Comparison of ENCODE assay signal across 1 cellular context in the genomic region with DNA sequence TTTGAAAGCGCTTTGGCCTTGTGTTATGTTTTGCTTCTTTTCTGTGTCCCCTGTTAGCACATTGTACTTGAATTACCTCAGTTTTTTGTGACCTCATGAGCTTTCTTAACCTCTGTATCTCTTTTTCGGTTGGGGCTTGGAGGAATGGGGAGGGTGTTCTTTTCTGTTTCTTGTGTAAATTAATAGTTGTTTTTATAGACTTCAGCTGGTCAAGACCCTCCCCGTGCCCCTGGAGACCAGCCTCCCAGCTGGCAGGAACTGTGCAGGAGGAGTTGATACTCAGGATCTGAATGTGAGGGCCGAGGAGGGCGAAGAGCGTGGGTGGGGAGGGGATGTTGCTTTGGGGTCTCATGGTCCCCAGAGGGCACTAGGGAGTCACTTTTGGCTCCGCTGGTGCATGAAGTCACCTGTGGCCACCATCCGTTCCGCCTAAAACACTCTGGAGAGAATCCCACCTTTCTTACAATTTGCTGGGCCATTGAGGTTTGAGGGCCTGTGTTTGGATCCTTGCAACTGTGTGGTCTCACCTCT.
TF ChIP-seq lines count a peak whose summit lies in the region.

No MANE protein-coding gene starts in this region.

TF ChIP-seq in GM23338, 12 proteins besides CTCF, POLR2A, EP300 and RAD21 (continued from another document):
- TF ChIP-seq, protein P1, sequence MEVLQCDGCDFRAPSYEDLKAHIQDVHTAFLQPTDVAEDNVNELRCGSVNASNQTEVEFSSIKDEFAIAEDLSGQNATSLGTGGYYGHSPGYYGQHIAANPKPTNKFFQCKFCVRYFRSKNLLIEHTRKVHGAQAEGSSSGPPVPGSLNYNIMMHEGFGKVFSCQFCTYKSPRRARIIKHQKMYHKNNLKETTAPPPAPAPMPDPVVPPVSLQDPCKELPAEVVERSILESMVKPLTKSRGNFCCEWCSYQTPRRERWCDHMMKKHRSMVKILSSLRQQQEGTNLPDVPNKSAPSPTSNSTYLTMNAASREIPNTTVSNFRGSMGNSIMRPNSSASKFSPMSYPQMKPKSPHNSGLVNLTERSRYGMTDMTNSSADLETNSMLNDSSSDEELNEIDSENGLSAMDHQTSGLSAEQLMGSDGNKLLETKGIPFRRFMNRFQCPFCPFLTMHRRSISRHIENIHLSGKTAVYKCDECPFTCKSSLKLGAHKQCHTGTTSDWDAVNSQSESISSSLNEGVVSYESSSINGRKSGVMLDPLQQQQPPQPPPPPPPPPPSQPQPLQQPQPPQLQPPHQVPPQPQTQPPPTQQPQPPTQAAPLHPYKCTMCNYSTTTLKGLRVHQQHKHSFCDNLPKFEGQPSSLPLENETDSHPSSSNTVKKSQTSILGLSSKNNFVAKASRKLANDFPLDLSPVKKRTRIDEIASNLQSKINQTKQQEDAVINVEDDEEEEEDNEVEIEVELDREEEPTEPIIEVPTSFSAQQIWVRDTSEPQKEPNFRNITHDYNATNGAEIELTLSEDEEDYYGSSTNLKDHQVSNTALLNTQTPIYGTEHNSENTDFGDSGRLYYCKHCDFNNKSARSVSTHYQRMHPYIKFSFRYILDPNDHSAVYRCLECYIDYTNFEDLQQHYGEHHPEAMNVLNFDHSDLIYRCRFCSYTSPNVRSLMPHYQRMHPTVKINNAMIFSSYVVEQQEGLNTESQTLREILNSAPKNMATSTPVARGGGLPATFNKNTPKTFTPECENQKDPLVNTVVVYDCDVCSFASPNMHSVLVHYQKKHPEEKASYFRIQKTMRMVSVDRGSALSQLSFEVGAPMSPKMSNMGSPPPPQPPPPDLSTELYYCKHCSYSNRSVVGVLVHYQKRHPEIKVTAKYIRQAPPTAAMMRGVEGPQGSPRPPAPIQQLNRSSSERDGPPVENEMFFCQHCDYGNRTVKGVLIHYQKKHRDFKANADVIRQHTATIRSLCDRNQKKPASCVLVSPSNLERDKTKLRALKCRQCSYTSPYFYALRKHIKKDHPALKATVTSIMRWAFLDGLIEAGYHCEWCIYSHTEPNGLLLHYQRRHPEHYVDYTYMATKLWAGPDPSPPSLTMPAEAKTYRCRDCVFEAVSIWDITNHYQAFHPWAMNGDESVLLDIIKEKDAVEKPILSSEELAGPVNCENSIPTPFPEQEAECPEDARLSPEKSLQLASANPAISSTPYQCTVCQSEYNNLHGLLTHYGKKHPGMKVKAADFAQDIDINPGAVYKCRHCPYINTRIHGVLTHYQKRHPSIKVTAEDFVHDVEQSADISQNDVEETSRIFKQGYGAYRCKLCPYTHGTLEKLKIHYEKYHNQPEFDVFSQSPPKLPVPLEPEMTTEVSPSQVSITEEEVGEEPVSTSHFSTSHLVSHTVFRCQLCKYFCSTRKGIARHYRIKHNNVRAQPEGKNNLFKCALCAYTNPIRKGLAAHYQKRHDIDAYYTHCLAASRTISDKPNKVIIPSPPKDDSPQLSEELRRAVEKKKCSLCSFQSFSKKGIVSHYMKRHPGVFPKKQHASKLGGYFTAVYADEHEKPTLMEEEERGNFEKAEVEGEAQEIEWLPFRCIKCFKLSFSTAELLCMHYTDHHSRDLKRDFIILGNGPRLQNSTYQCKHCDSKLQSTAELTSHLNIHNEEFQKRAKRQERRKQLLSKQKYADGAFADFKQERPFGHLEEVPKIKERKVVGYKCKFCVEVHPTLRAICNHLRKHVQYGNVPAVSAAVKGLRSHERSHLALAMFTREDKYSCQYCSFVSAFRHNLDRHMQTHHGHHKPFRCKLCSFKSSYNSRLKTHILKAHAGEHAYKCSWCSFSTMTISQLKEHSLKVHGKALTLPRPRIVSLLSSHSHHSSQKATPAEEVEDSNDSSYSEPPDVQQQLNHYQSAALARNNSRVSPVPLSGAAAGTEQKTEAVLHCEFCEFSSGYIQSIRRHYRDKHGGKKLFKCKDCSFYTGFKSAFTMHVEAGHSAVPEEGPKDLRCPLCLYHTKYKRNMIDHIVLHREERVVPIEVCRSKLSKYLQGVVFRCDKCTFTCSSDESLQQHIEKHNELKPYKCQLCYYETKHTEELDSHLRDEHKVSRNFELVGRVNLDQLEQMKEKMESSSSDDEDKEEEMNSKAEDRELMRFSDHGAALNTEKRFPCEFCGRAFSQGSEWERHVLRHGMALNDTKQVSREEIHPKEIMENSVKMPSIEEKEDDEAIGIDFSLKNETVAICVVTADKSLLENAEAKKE (CRISPR knock-in tag; IDR thresholded peaks at IDR 0.05): no peak
